Comparison of ENCODE assay signal across 8 cellular contexts in the genomic region with DNA sequence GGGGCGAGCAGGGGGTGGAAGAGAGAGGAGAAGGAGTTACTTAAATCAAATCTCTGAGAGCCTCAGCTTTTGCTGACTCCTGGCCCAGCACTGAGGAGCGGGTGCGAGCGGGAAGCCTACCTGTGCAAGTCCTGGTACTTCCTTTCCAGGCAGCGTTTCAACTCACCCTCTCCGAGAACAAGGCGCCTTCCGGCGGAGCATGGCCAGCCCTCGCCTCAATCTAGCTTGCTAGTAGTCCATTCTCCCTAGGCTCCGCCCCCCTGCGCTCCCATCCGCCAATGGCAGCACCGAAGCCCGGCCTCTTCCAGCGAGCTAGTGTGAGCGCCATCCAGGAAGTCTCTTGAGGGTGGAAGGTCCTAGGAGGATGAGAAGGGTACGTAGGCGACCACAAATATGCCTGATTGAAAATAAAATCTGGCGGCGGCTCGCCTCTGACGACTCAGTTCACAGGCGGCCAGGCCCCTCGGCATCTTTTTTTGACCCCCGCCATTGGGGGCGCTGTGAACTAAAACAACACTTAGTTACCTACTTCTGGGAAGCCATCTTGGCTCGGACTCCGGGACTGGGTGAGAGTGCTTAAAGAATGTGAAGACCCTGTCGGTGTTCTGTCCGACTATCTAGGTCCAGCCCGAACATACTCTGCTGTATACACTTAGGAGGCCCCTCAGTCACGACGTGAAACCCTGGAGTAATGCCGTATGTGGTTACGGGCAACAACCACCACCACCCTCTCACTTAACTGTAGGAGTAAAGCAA. TPM values are rescaled to one million over a fixed set of nuclear protein-coding genes. Genes with fewer than 3 reads are reported as not detected.
A peak's percentile ranks its signal among the peaks of the same experiment; 100 is the strongest.
DNase-seq lines count a peak whose midpoint lies in the region; ATAC-seq, FAIRE-seq and TF ChIP-seq lines count a peak whose summit lies in the region.

A gene with protein sequence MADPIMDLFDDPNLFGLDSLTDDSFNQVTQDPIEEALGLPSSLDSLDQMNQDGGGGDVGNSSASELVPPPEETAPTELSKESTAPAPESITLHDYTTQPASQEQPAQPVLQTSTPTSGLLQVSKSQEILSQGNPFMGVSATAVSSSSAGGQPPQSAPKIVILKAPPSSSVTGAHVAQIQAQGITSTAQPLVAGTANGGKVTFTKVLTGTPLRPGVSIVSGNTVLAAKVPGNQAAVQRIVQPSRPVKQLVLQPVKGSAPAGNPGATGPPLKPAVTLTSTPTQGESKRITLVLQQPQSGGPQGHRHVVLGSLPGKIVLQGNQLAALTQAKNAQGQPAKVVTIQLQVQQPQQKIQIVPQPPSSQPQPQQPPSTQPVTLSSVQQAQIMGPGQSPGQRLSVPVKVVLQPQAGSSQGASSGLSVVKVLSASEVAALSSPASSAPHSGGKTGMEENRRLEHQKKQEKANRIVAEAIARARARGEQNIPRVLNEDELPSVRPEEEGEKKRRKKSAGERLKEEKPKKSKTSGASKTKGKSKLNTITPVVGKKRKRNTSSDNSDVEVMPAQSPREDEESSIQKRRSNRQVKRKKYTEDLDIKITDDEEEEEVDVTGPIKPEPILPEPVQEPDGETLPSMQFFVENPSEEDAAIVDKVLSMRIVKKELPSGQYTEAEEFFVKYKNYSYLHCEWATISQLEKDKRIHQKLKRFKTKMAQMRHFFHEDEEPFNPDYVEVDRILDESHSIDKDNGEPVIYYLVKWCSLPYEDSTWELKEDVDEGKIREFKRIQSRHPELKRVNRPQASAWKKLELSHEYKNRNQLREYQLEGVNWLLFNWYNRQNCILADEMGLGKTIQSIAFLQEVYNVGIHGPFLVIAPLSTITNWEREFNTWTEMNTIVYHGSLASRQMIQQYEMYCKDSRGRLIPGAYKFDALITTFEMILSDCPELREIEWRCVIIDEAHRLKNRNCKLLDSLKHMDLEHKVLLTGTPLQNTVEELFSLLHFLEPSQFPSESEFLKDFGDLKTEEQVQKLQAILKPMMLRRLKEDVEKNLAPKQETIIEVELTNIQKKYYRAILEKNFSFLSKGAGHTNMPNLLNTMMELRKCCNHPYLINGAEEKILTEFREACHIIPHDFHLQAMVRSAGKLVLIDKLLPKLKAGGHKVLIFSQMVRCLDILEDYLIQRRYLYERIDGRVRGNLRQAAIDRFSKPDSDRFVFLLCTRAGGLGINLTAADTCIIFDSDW (N-terminal part only) (minus strand): TSS at position 212 of the 756 bp plus-strand sequence. CDS start 24,480 bp downstream, outside the sequence.

- ATAC-seq in HG02642 (IDR thresholded peaks at IDR 0.05; ENCODE audit: poor library complexity, unreplicated experiment) = peak; percentile 97
- peak; percentile 100 for ATAC-seq in Right ventricle myocardium inferior
- ATAC-seq in pancreas = peak; percentile 97 to 99 (median 98)

- peaks cover 48% of the 10 kb centered on the region for H3K79me2 ChIP-seq in SU-DHL-6 (ENCODE audit: insufficient read depth, low read length)

- no peaks in the 10 kb centered on the region for H3F3A ChIP-seq in SU-DHL-6 (ENCODE audit: insufficient read depth)

- H3K36me3 ChIP-seq in SU-DHL-6 (ENCODE audit: low read length) (0 out of 2 replicates have a peak, but pooled peaks cover 13% of the 10 kb centered on the region), pancreas (peaks cover 0 to 4% (median under 1%) of the 10 kb centered on the region in 3 donors), tibial nerve (peaks cover 0 to 32% (median 0%) of the 10 kb centered on the region in 3 donors)

- WGBS in pancreas, 2 donors = 0 to 1% methylated on average over 36 of the region's 36 CpGs
- 1% methylated on average over 30 to 35 of the region's 36 CpGs for WGBS in tibial nerve, 2 donors

- DNase-seq in GM12864 (ENCODE audit: low read depth) = peak; percentile 100
- peak; percentile 99 for DNase-seq in NCI-H1105 treated with DMSO at 0.1 percent for 48 hours (lab: John Stamatoyannopoulos, UW)
- peak; percentile 98 for DNase-seq in activated naive CD8-positive, alpha-beta T cell treated with anti-CD3 and anti-CD28 coated beads, Interleukin-2, amount 50 U/mL, for 16 hours (ENCODE audit: low read depth, low spot score)
- DNase-seq in Right ventricle myocardium inferior (ENCODE audit: missing footprints) = peak; percentile 100
- peak; percentile 96 to 100 (median 100) for DNase-seq in pancreas
- peak; percentile 98 to 99 for DNase-seq in tibial nerve (ENCODE audit: low spot score in 2 of 2)

- peaks cover 4 to 19% (median 5%) of the 10 kb centered on the region in 3 donors for H3K4me1 ChIP-seq in pancreas
- H3K4me1 ChIP-seq in tibial nerve = peaks cover 0 to 32% (median 14%) of the 10 kb centered on the region in 4 donors

- peak; percentile 62 for TF ChIP-seq CTCF in GM12864 (IDR thresholded peaks at IDR 0.05; ENCODE audit: low read depth, low read length, missing control alignments)
- TF ChIP-seq CTCF in SU-DHL-6 (IDR thresholded peaks at IDR 0.05; ENCODE audit: insufficient read depth, low read length, poor library complexity, severe bottlenecking) = peak; percentile 64
- peak; percentile 51 to 65 (median 60) for TF ChIP-seq CTCF in pancreas (IDR thresholded peaks at IDR 0.05)
- peak; percentile 52 to 77 (median 57) for TF ChIP-seq CTCF in tibial nerve (IDR thresholded peaks at IDR 0.05)

- TF ChIP-seq EP300 in tibial nerve (IDR thresholded peaks at IDR 0.05) = peak; percentile 86 to 93

- H3K27ac ChIP-seq in SU-DHL-6 (ENCODE audit: low read depth, low read length) = peak within 1 kb of the TSS; percentile 79
- H3K27ac ChIP-seq in pancreas = peak within 1 kb of the TSS; percentile 72 to 97 (median 89)
- peak within 1 kb of the TSS; percentile 94 to 99 (median 96) for H3K27ac ChIP-seq in tibial nerve

- intact Hi-C loops in Right ventricle myocardium inferior (cut with DNase I) = loop anchor here (1.0 kb wide), 3 partner anchors 19 to 101 kb away; a partner anchor contains a TSS
- intact Hi-C loops in pancreas (cut with DNase I) = no loop called here

- H3K4me3 ChIP-seq in GM12864 (ENCODE audit: low read depth, low read length) = peak within 1 kb of the TSS; percentile 98
- peak within 1 kb of the TSS; percentile 99 for H3K4me3 ChIP-seq in SU-DHL-6 (ENCODE audit: insufficient read depth, low read length, poor library complexity, severe bottlenecking)
- H3K4me3 ChIP-seq in pancreas = peak within 1 kb of the TSS; percentile 43 to 83 (median 72)
- peak within 1 kb of the TSS; percentile 79 to 93 (median 80) for H3K4me3 ChIP-seq in tibial nerve

- H2AFZ ChIP-seq in SU-DHL-6 (ENCODE audit: low read depth, low read length, severe bottlenecking) = peak within 1 kb of the TSS; percentile 89

- H3K9ac ChIP-seq in SU-DHL-6 (ENCODE audit: low read length) = peak within 1 kb of the TSS; percentile 96

- H3K9me2 ChIP-seq in SU-DHL-6 (replicated peaks; ENCODE audit: insufficient read depth, low read length) = no peaks in the 10 kb centered on the region

- TF ChIP-seq POLR2A in tibial nerve (IDR thresholded peaks at IDR 0.05) = peak; percentile 20 to 51

- H3K9me3 ChIP-seq in SU-DHL-6 (ENCODE audit: insufficient read depth, low read length) (no peaks in the 10 kb centered on the region), pancreas (no peaks in the 10 kb centered on the region), tibial nerve (no peaks in the 10 kb centered on the region)

- no peaks in the 10 kb centered on the region for H4K20me1 ChIP-seq in SU-DHL-6 (ENCODE audit: low read depth, low read length)

- H3K27me3 ChIP-seq in SU-DHL-6 (ENCODE audit: low read length) = no peaks in the 10 kb centered on the region
- H3K27me3 ChIP-seq in pancreas = no peaks in the 10 kb centered on the region
- no peaks in the 10 kb centered on the region for H3K27me3 ChIP-seq in tibial nerve

- peak; percentile 97 for FAIRE-seq in pancreas (lab: Jason Lieb, UNC)

- H3K4me2 ChIP-seq in SU-DHL-6 (ENCODE audit: low read depth, low read length, poor library complexity, severe bottlenecking) = peak within 1 kb of the TSS; percentile 83

RNA-seq across cellular contexts. Expression of the gene that starts here (rescaled TPM):
- total RNA-seq in Right ventricle myocardium inferior (27.0 TPM), pancreas (10 to 100 TPM; 21.7 to 42.4 (median 25.6) TPM), tibial nerve (10 to 100 TPM; 45.9 to 68.2 (median 65.6) TPM)
- polyA plus RNA-seq in pancreas = 10 to 100 TPM; 20.5 to 32.1 TPM

Comparison
In these comparisons a context has a peak if more than half of its experiments do, and no peak if none do; other contexts are left out.
1. Peak in every context shown above with its lines: DNase-seq, ATAC-seq, H3K4me3 ChIP-seq and H3K27ac ChIP-seq.